Comparison of ENCODE assay signal across 28 cellular contexts in the genomic region with DNA sequence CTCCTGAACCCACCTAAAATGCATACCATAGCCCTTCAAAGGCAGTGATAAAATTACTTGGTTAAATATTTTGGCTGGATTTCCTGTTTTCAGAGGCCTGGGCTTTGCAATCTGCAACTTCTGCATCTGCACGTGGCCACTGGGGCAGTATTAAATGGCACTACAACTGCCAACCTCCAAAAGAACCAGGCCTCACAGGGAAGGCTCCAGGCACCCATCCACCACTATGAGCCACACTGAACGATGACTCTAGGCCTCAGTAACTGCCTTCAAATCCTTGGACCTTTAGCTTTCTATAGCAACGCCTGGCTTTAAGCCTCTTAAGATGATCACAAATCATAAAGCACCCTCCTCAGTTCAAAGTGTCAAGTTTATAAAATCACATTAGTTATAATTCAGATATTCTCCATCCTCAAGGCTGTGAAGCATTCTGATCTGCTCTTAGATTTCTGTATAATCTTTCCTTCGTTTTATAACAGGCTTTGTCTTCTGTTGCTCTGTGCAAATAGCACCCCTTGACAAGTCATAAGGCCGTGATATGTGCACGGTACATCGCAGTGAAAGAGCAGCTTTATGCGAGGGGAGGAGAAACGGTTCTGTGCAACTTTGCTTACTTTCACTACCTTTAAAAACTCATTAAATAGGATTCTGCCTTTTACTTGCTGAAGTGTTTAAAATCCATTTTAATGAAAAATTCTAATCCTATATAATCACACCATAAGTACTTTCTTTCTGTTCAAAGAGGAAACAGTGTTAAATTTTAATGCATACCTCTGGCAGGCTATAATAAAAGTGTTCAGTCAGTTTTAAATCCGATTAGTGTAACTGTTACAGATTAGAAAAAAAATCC.
DNase-seq lines count a peak whose midpoint lies in the region; ATAC-seq and TF ChIP-seq lines count a peak whose summit lies in the region.
"Had no signal": no experiment of that assay in that cellular context is flagged by ENCODE, and none has a peak within 500 bp of the region (broad histone marks: within the 10 kb centered on the region; RNA-seq: fewer than 3 reads in every experiment).

No MANE protein-coding gene starts in this region.

- H3K4me1 ChIP-seq in HCT116 (ENCODE audit: control insufficient read depth in 1 of 2, insufficient read depth in 2 of 2, low read length in 2 of 2) (peaks cover 0 to 3% of the 10 kb centered on the region in 2 experiments; a peak in 1 of 4 replicates), PC-3 (ENCODE audit: insufficient read depth, low read length) (peaks cover 12% of the 10 kb centered on the region; the same call in 1 of the 2 replicates)
- H3K4me1 ChIP-seq: BLaER1, vagina had no signal

- peaks cover 5% of the 10 kb centered on the region for H3K36me3 Mint-ChIP-seq in nephron progenitor cell (ENCODE audit: low read depth)
- no peaks in the 10 kb centered on the region for H3K36me3 Mint-ChIP-seq in stimulated activated effector memory CD8-positive, alpha-beta T cell treated with anti-CD3 and anti-CD28 coated beads, Interleukin-12 subunit alpha, Interleukin-12 subunit beta, amount 100 ng/mL, for 72 hours
- H3K36me3 Mint-ChIP-seq: IgD-negative memory B cell had no signal

- ATAC-seq in HCT116 (no peak), PC-3 (peak; percentile 70)
- ATAC-seq in stimulated activated effector memory CD8-positive, alpha-beta T cell treated with anti-CD3 and anti-CD28 coated beads, Interleukin-12 subunit alpha, Interleukin-12 subunit beta, amount 100 ng/mL, for 72 hours: no peak
- ATAC-seq: left ventricle myocardium superior, sciatic nerve had no signal

- H3K4me3 ChIP-seq in HCT116 (replicated peaks in 1 of 2; ENCODE audit: low read depth in 1 of 2, low read length in 2 of 2) (peak overlapping the region; percentile 45 to 57), PC-3 (ENCODE audit: low read length) (peak overlapping the region; percentile 78)
- H3K4me3 ChIP-seq: BLaER1, thyroid gland, vagina had no signal

- POLR2A ChIA-PET in HCT116 (lab: Charles Lee) (no interaction called here), PC-3 (lab: Charles Lee; ENCODE audit: unreplicated experiment) (interaction anchor here (0.6 kb wide), 2 partner anchors 159 to 260 kb away, joined by 4 to 5 read pairs; no protein-coding TSS in a partner anchor)

- no peak for TF ChIP-seq RAD21 in HCT116 (IDR thresholded peaks at IDR 0.05; ENCODE audit: low read depth)

- TF ChIP-seq CTCF in HCT116 (IDR thresholded peaks at IDR 0.05 in 2 of 3, conservative IDR thresholded peaks at IDR 0.05 in 1 of 3; ENCODE audit: borderline replicate concordance in 1 of 3, insufficient read depth in 1 of 3, low read depth in 2 of 3, low read length in 2 of 3): no peak
- no peak for TF ChIP-seq CTCF in PC-3 (conservative IDR thresholded peaks at IDR 0.05; ENCODE audit: low read depth, low read length)
- TF ChIP-seq CTCF in nephron progenitor cell (IDR thresholded peaks at IDR 0.05): no peak

- BruUV-seq in HCT116 (replicated peaks; lab: Mats Ljungman, UMichigan) (no TSS peak), PC-3 (replicated peaks; lab: Mats Ljungman, UMichigan) (no TSS peak)

- H3K4me3 Mint-ChIP-seq in nephron progenitor cell: peak overlapping the region; percentile 18
- no peak overlapping the region for H3K4me3 Mint-ChIP-seq in stimulated activated effector memory CD8-positive, alpha-beta T cell treated with anti-CD3 and anti-CD28 coated beads, Interleukin-12 subunit alpha, Interleukin-12 subunit beta, amount 100 ng/mL, for 72 hours
- H3K4me3 Mint-ChIP-seq: activated CD4-positive, alpha-beta memory T cell treated with anti-CD3 and anti-CD28 coated beads, Interleukin-2, amount 10 ng/mL, durations not matched to agents 7 days and 5 days; activated T-helper 1 cell treated with anti-CD3 and anti-CD28 coated beads, Interleukin-12 subunit alpha, Interleukin-12 subunit beta, Interleukin-2, Interleukin-4 antibody, amounts not matched to agents 30 ng/mL and 10 ng/mL and 1 ng/mL, durations not matched to agents 14 hours and 24 hours and 36 hours; IgD-negative memory B cell had no signal

- intact Hi-C loops in HCT116 (cut with micrococcal nuclease) (no loop called here), PC-3 (cut with micrococcal nuclease) (no loop called here)

- no peak for TF ChIP-seq POLR2A in HCT116 (IDR thresholded peaks at IDR 0.05; ENCODE audit: borderline replicate concordance, extremely low read depth, insufficient read depth, insufficient read length)

- in situ Hi-C loops in ACHN (cut with HindIII; ENCODE audit: low pct_ligation_motif_present, low pct_unique_long_range_greater_than_20kb, low sequenced_read_pairs): no loop called here

- peaks cover 22% of the 10 kb centered on the region for H3K9me3 Mint-ChIP-seq in nephron progenitor cell
- peaks cover 3% of the 10 kb centered on the region for H3K9me3 Mint-ChIP-seq in stimulated activated effector memory CD8-positive, alpha-beta T cell treated with anti-CD3 and anti-CD28 coated beads, Interleukin-12 subunit alpha, Interleukin-12 subunit beta, amount 100 ng/mL, for 72 hours

- peak overlapping the region; percentile 53 for H3K27ac Mint-ChIP-seq in nephron progenitor cell
- H3K27ac Mint-ChIP-seq in stimulated activated effector memory CD8-positive, alpha-beta T cell treated with anti-CD3 and anti-CD28 coated beads, Interleukin-12 subunit alpha, Interleukin-12 subunit beta, amount 100 ng/mL, for 72 hours: no peak overlapping the region
- H3K27ac Mint-ChIP-seq: activated CD4-positive, alpha-beta memory T cell treated with anti-CD3 and anti-CD28 coated beads, Interleukin-2, amount 10 ng/mL, durations not matched to agents 7 days and 5 days; activated T-helper 1 cell treated with anti-CD3 and anti-CD28 coated beads, Interleukin-12 subunit alpha, Interleukin-12 subunit beta, Interleukin-2, Interleukin-4 antibody, amounts not matched to agents 30 ng/mL and 10 ng/mL and 1 ng/mL, durations not matched to agents 14 hours and 24 hours and 36 hours; IgD-negative memory B cell had no signal

- CTCF ChIA-PET in HCT116 (lab: Charles Lee): interaction anchor here (1.0 kb wide), 1 partner anchor 81 kb away, joined by 3 read pairs; no protein-coding TSS in a partner anchor
- CTCF ChIA-PET in PC-3 (lab: Charles Lee): no interaction called here

- H3K27ac ChIP-seq in HCT116 (ENCODE audit: low read depth, low read length) (no peak overlapping the region; the same call in 1 of the 2 replicates), PC-3 (ENCODE audit: low read length) (peak overlapping the region; percentile 17; the same call in 1 of the 2 replicates)
- H3K27ac ChIP-seq: BLaER1, neutrophil, thyroid gland, vagina had no signal

- H3K4me2 ChIP-seq in HCT116 (ENCODE audit: low read length) (peak overlapping the region; percentile 78), PC-3 (ENCODE audit: low read length) (peak overlapping the region; percentile 96)
- H3K4me2 ChIP-seq: BLaER1 had no signal

- H3K27me3 ChIP-seq in HCT116 (ENCODE audit: insufficient read depth, low read length): no peaks in the 10 kb centered on the region
- no peaks in the 10 kb centered on the region for H3K27me3 ChIP-seq in PC-3 (ENCODE audit: low read length)
- H3K27me3 ChIP-seq: BLaER1, neutrophil, thyroid gland, vagina had no signal

- peaks cover 4% of the 10 kb centered on the region for H3K27me3 Mint-ChIP-seq in nephron progenitor cell (ENCODE audit: low read depth, poor library complexity)
- H3K27me3 Mint-ChIP-seq: activated CD4-positive, alpha-beta memory T cell treated with anti-CD3 and anti-CD28 coated beads, Interleukin-2, amount 10 ng/mL, durations not matched to agents 7 days and 5 days had no signal

- H3K9me3 ChIP-seq in HCT116 (ENCODE audit: control insufficient read depth in 1 of 2, insufficient read depth in 1 of 2, low read depth in 1 of 2, low read length in 2 of 2) (no peaks in the 10 kb centered on the region), PC-3 (ENCODE audit: low read length) (no peaks in the 10 kb centered on the region)
- H3K9me3 ChIP-seq: BLaER1, neutrophil, thyroid gland, vagina had no signal

- peak; percentile 11 for DNase-seq in AG20443 (ENCODE audit: low spot score)
- no peak for DNase-seq in HCT116 (ENCODE audit: low read depth, low spot score)
- peak; percentile 13 for DNase-seq in PC-3
- DNase-seq in nephron progenitor cell: no peak
- DNase-seq in NCI-H446 treated with DMSO at 0.1 percent for 48 hours (lab: John Stamatoyannopoulos, UW): no peak
- no peak for DNase-seq in stimulated activated effector memory CD8-positive, alpha-beta T cell treated with anti-CD3 and anti-CD28 coated beads, Interleukin-12 subunit alpha, Interleukin-12 subunit beta, amount 100 ng/mL, for 72 hours (ENCODE audit: low spot score in 2 of 2)
- DNase-seq in H4 (ENCODE audit: low spot score): no peak
- no peak for DNase-seq in ACHN
- DNase-seq: activated CD4-positive, alpha-beta memory T cell treated with anti-CD3 and anti-CD28 coated beads, Interleukin-2, amount 10 ng/mL, durations not matched to agents 7 days and 5 days; activated CD8-positive, alpha-beta memory T cell treated with anti-CD3 and anti-CD28 coated beads, Interleukin-2, amount 50 U/mL, for 48 hours; activated naive CD4-positive, alpha-beta T cell treated with Interleukin-2 at 50 U/mL for 16 hours; central memory CD4-positive, alpha-beta T cell; DMS79 treated with DMSO at 0.1 percent for 48 hours; GDM1; head of caudate nucleus; left ventricle myocardium superior; mesendoderm; NCI-H1048; NCI-H1930; stimulated activated CD4-positive, alpha-beta T cell treated with anti-CD3 and anti-CD28 coated beads, Interleukin-12 subunit alpha, Interleukin-12 subunit beta, amount 100 ng/mL, for 4 hours; stimulated activated CD4-positive, alpha-beta T cell treated with anti-CD3 and anti-CD28 coated beads, Interleukin-2, amount 100 ng/mL, for 48 hours; thyroid gland had no signal

- no peaks in the 10 kb centered on the region for H4K20me1 ChIP-seq in HCT116 (ENCODE audit: insufficient read depth)
- no peaks in the 10 kb centered on the region for H4K20me1 ChIP-seq in PC-3 (ENCODE audit: low read length)
- H4K20me1 ChIP-seq: BLaER1 had no signal

- H3K9ac ChIP-seq in HCT116 (ENCODE audit: low read length) (peak overlapping the region; percentile 47; the same call in 1 of the 2 replicates), PC-3 (ENCODE audit: low read length) (peak overlapping the region; percentile 64)
- H3K9ac ChIP-seq: BLaER1 had no signal

- H3K4me1 Mint-ChIP-seq in nephron progenitor cell: peaks cover 6% of the 10 kb centered on the region
- H3K4me1 Mint-ChIP-seq in stimulated activated effector memory CD8-positive, alpha-beta T cell treated with anti-CD3 and anti-CD28 coated beads, Interleukin-12 subunit alpha, Interleukin-12 subunit beta, amount 100 ng/mL, for 72 hours: no peaks in the 10 kb centered on the region
- H3K4me1 Mint-ChIP-seq: activated CD4-positive, alpha-beta memory T cell treated with anti-CD3 and anti-CD28 coated beads, Interleukin-2, amount 10 ng/mL, durations not matched to agents 7 days and 5 days had no signal

- H3K79me2 ChIP-seq in HCT116 (ENCODE audit: insufficient read depth, low read length): no peaks in the 10 kb centered on the region
- H3K79me2 ChIP-seq in PC-3 (ENCODE audit: low read length): no peaks in the 10 kb centered on the region

- H2AFZ ChIP-seq in HCT116 (ENCODE audit: low read depth, low read length, poor library complexity, severe bottlenecking) (peak overlapping the region; percentile 83), PC-3 (ENCODE audit: low read length) (peak overlapping the region; percentile 98)

- no peaks in the 10 kb centered on the region for H3K36me3 ChIP-seq in HCT116 (ENCODE audit: control insufficient read depth in 1 of 2, insufficient read depth in 2 of 2, low read length in 2 of 2)
- H3K36me3 ChIP-seq in PC-3 (ENCODE audit: low read depth, low read length): no peaks in the 10 kb centered on the region
- H3K36me3 ChIP-seq: BLaER1, neutrophil, thyroid gland, vagina had no signal

- no peaks in the 10 kb centered on the region for H3K9me2 ChIP-seq in HCT116 (ENCODE audit: insufficient read depth)
- no peaks in the 10 kb centered on the region for H3K9me2 ChIP-seq in PC-3 (replicated peaks; ENCODE audit: low read length)

- H3F3A ChIP-seq in PC-3 (ENCODE audit: low read length, unreplicated experiment): no peaks in the 10 kb centered on the region

- RAD21 ChIA-PET in HCT116 (lab: Charles Lee; ENCODE audit: low non-redundant PET in 1 of 2, low total read pairs in 2 of 2, uncharacterized antibody in 2 of 2, unreplicated experiment in 2 of 2): no interaction called here

Comparison
In these comparisons a context has a peak if more than half of its experiments do, and no peak if none do; other contexts are left out.
1. DNase-seq: peak in AG20443 (single experiment) and PC-3 (single experiment); none in HCT116 (single experiment), nephron progenitor cell (single experiment), NCI-H446 treated with DMSO at 0.1 percent for 48 hours (single experiment), stimulated activated effector memory CD8-positive, alpha-beta T cell treated with anti-CD3 and anti-CD28 coated beads, Interleukin-12 subunit alpha, Interleukin-12 subunit beta, amount 100 ng/mL, for 72 hours (0 of 2), H4 (single experiment) and ACHN (single experiment).